In genomic region chr12:6058481-6059161, GRCh38 we compare ENCODE assay signal across 22 cellular contexts.
DNase-seq lines count a peak whose midpoint lies in the region; ATAC-seq, FAIRE-seq and TF ChIP-seq lines count a peak whose summit lies in the region.
"Had no signal": no experiment of that assay in that cellular context is flagged by ENCODE, and none has a peak within 500 bp of the region (broad histone marks: within the 10 kb centered on the region; RNA-seq: fewer than 3 reads in every experiment).

No MANE protein-coding gene starts in this region.

- H2BK5ac ChIP-seq in H1 (ENCODE audit: low read depth, low read length): no peak overlapping the region; the same call in 1 of the 2 replicates

- H3K4me1 Mint-ChIP-seq in IgD-negative memory B cell: no peaks in the 10 kb centered on the region
- no peaks in the 10 kb centered on the region for H3K4me1 Mint-ChIP-seq in T-helper 2 cell treated with Interferon-gamma antibody and Interleukin-4, amounts not matched to agents 5 μg/mL and 100 μg/mL, for 36 hours (ENCODE audit: low read depth)

- H3K4me2 ChIP-seq in H1 (ENCODE audit: insufficient read depth in 1 of 2, low read depth in 2 of 2, low read length in 2 of 2): peak overlapping the region in 1 of 2 experiments; percentile 92; a peak in 1 of 4 replicates

- 0 out of 2 replicates have a peak overlapping the region, but pooled peaks have one; percentile 28 for H2AK5ac ChIP-seq in H1 (ENCODE audit: low read depth, low read length)

- intact Hi-C loops in right lobe of liver (cut with DNase I): no loop called here
- intact Hi-C loops in sigmoid colon (cut with DNase I): no loop called here

- TF ChIP-seq CTCF in H1 (IDR thresholded peaks at IDR 0.05; ENCODE audit: control extremely low read depth in 1 of 3, insufficient read depth in 1 of 3, low read depth in 1 of 3, low read length in 3 of 3) (no peak), right lobe of liver (IDR thresholded peaks at IDR 0.05) (peak in 1 of 4 donors; percentile 12), GM10248 (IDR thresholded peaks at IDR 0.05; ENCODE audit: control extremely low read depth, extremely low read depth, low read depth, missing control alignments) (no peak), sigmoid colon (IDR thresholded peaks at IDR 0.05) (no peak)

- H3K4me1 ChIP-seq in H1 (replicated peaks in 1 of 4; ENCODE audit: control insufficient read depth in 3 of 4, insufficient read depth in 4 of 4, low read length in 3 of 4) (peaks cover 7 to 18% (median 16%) of the 10 kb centered on the region in 4 experiments), right lobe of liver (peaks cover 0 to 32% (median 13%) of the 10 kb centered on the region in 4 donors), sigmoid colon (peaks cover 0 to 13% (median 8%) of the 10 kb centered on the region in 4 donors)

- H2BK20ac ChIP-seq in H1 (ENCODE audit: low read length): peak overlapping the region; percentile 82; the same call in 1 of the 2 replicates

- no peak overlapping the region for H4K8ac ChIP-seq in H1 (ENCODE audit: extremely low read depth, insufficient read depth, low read length)

- H3K9ac ChIP-seq in H1 (replicated peaks in 1 of 4; ENCODE audit: extremely low read depth in 1 of 4, low read depth in 3 of 4, low read length in 3 of 4): no peak overlapping the region; a peak in 1 of 7 replicates

- TF ChIP-seq EP300 in H1 (IDR thresholded peaks at IDR 0.05; ENCODE audit: borderline replicate concordance in 1 of 2, low read depth in 2 of 2, low read length in 2 of 2) (no peak), sigmoid colon (IDR thresholded peaks at IDR 0.05) (no peak)

- H4K20me1 ChIP-seq in H1 (replicated peaks in 1 of 2; ENCODE audit: control insufficient read depth in 1 of 2, insufficient read depth in 2 of 2, low read length in 2 of 2): no peaks in the 10 kb centered on the region

- FAIRE-seq in H1 (lab: Jason Lieb, UNC): no peak
- FAIRE-seq: G401.6, K562 had no signal

- H3K18ac ChIP-seq in H1 (ENCODE audit: extremely low read depth, low read length): no peak overlapping the region; the same call in 1 of the 2 replicates

- ATAC-seq in right lobe of liver: peak; percentile 82 to 88 (median 86)
- ATAC-seq: HCT116, K562, Right ventricle myocardium inferior had no signal

- peak overlapping the region; percentile 90; the same call in 1 of the 2 replicates for H2BK12ac ChIP-seq in H1 (ENCODE audit: low read depth, low read length)

- no peaks in the 10 kb centered on the region for H3K79me2 ChIP-seq in H1 (ENCODE audit: control insufficient read depth in 1 of 2, insufficient read depth in 2 of 2, low read length in 2 of 2)

- peaks cover 8% of the 10 kb centered on the region; the same call in 1 of the 2 replicates for H3K23me2 ChIP-seq in H1 (ENCODE audit: low read depth, low read length)

- TF ChIP-seq POLR2A in H1 (IDR thresholded peaks at IDR 0.05; ENCODE audit: control extremely low read depth in 1 of 2, low read depth in 2 of 2, low read length in 2 of 2) (no peak), right lobe of liver (IDR thresholded peaks at IDR 0.05) (no peak), sigmoid colon (IDR thresholded peaks at IDR 0.05) (no peak)

- H3K4ac ChIP-seq in H1 (replicated peaks; ENCODE audit: insufficient read length, low read depth, low read length): no peak overlapping the region

- no peak overlapping the region for H3K14ac ChIP-seq in H1 (ENCODE audit: insufficient read length)

- H3K36me3 Mint-ChIP-seq in IgD-negative memory B cell: no peaks in the 10 kb centered on the region
- no peaks in the 10 kb centered on the region for H3K36me3 Mint-ChIP-seq in T-helper 2 cell treated with Interferon-gamma antibody and Interleukin-4, amounts not matched to agents 5 μg/mL and 100 μg/mL, for 36 hours (ENCODE audit: low read depth)

- H3K4me3 Mint-ChIP-seq in IgD-negative memory B cell: no peak overlapping the region
- no peak overlapping the region for H3K4me3 Mint-ChIP-seq in T-helper 2 cell treated with Interferon-gamma antibody and Interleukin-4, amounts not matched to agents 5 μg/mL and 100 μg/mL, for 36 hours

- H3K27ac Mint-ChIP-seq in IgD-negative memory B cell: peak overlapping the region in 2 of 3 donors; percentile 16 to 70
- H3K27ac Mint-ChIP-seq in T-helper 2 cell treated with Interferon-gamma antibody and Interleukin-4, amounts not matched to agents 5 μg/mL and 100 μg/mL, for 36 hours: no peak overlapping the region
- H3K27ac Mint-ChIP-seq: CD4-positive, alpha-beta T cell had no signal

- CTCF ChIA-PET in H1 (lab: Charles Lee; ENCODE audit: partially characterized antibody): interaction anchor here (0.6 to 7.1 kb wide), 28 partner anchors 8 to 321 kb away, joined by 3 to 36 read pairs (median 5); no protein-coding TSS in a partner anchor
- CTCF ChIA-PET in GM10248 (lab: Yijun Ruan, JAX): interaction anchor here (1.1 to 1.5 kb wide), 5 partner anchors 10 to 226 kb away, joined by 3 to 5 read pairs (median 4); no protein-coding TSS in a partner anchor

- H2BK15ac ChIP-seq in H1 (ENCODE audit: low read length): 0 out of 2 replicates have a peak overlapping the region, but pooled peaks have one; percentile 61

- H2BK120ac ChIP-seq in H1 (replicated peaks; ENCODE audit: low read depth, low read length): peak overlapping the region; percentile 55

- no peak overlapping the region for H4K91ac ChIP-seq in H1 (replicated peaks; ENCODE audit: insufficient read length, low read length)

- H3K9me3 ChIP-seq in H1 (ENCODE audit: insufficient read depth in 2 of 2, low read depth in 1 of 2, low read length in 1 of 2): no peaks in the 10 kb centered on the region
- H3K9me3 ChIP-seq in right lobe of liver: no peaks in the 10 kb centered on the region
- no peaks in the 10 kb centered on the region for H3K9me3 ChIP-seq in sigmoid colon
- H3K9me3 ChIP-seq: Caco-2, SJSA1 had no signal

- H3K4me3 ChIP-seq in H1 (ENCODE audit: extremely low read depth in 1 of 4, insufficient read depth in 2 of 4, low read depth in 3 of 4, low read length in 4 of 4) (no peak overlapping the region; a peak in 1 of 8 replicates), right lobe of liver (peak overlapping the region in 2 of 3 donors; percentile 11 to 18), sigmoid colon (no peak overlapping the region)
- H3K4me3 ChIP-seq: K562, SJSA1 had no signal

- H3K79me1 ChIP-seq in H1 (ENCODE audit: low read depth, low read length): no peaks in the 10 kb centered on the region

- peaks cover 14% of the 10 kb centered on the region for H3K27me3 Mint-ChIP-seq in IgD-negative memory B cell
- H3K27me3 Mint-ChIP-seq in T-helper 2 cell treated with Interferon-gamma antibody and Interleukin-4, amounts not matched to agents 5 μg/mL and 100 μg/mL, for 36 hours (ENCODE audit: low read depth): peaks cover 16% of the 10 kb centered on the region

- no peak for TF ChIP-seq RAD21 in H1 (IDR thresholded peaks at IDR 0.05 in 1 of 2, conservative IDR thresholded peaks at IDR 0.05 in 1 of 2; ENCODE audit: low read depth in 2 of 2, low read length in 2 of 2)

- 75% methylated on average over 15 of the region's 15 CpGs; no CpG with 5 or more reads in 1 of the 2 experiments for WGBS in H1 (ENCODE audit: extremely low coverage in 1 of 2, insufficient coverage in 1 of 2, insufficient read length in 1 of 2, insufficient replicate concordance in 2 of 2, low coverage in 1 of 2, low lambda C conversion rate in 2 of 2, missing lambda C conversion rate in 1 of 2), 2 experiments
- WGBS in right lobe of liver (ENCODE audit: insufficient coverage, low coverage, low lambda C conversion rate, missing lambda C conversion rate): 61% methylated on average over 7 of the region's 15 CpGs
- WGBS in sigmoid colon, 2 donors: 80 to 88% methylated on average over 15 of the region's 15 CpGs

- no peak overlapping the region for H2AFZ ChIP-seq in H1 (ENCODE audit: low read length)

- DNase-seq in H1 (ENCODE audit: low read depth in 1 of 2, low spot score in 2 of 2): no peak
- peak; percentile 86 to 92 (median 91) for DNase-seq in right lobe of liver
- no peak for DNase-seq in T-helper 2 cell treated with Interferon-gamma antibody and Interleukin-4, amounts not matched to agents 5 μg/mL and 100 μg/mL, for 36 hours (ENCODE audit: low spot score)
- DNase-seq in GM10248 (ENCODE audit: extremely low spot score): no peak
- no peak for DNase-seq in NCI-H524 (lab: John Stamatoyannopoulos, UW)
- DNase-seq in sigmoid colon: no peak
- DNase-seq: Caco-2; CD4-positive, alpha-beta T cell; DND-41; GOT3; NCI-H1092; NCI-H1436; NCI-H187 treated with DMSO at 0.1 percent for 48 hours; NCI-H2107; NCI-H748 treated with DMSO at 0.1 percent for 48 hours; OCI-M1 had no signal

- H4K5ac ChIP-seq in H1 (ENCODE audit: insufficient read length, low read depth, low read length): no peak overlapping the region

- H3K56ac ChIP-seq in H1 (replicated peaks; ENCODE audit: insufficient read length, low read depth, low read length): no peak overlapping the region

- H3K27ac ChIP-seq in H1 (ENCODE audit: low read depth, low read length) (no peak overlapping the region), right lobe of liver (peak overlapping the region; percentile 70 to 94 (median 90)), sigmoid colon (no peak overlapping the region)
- H3K27ac ChIP-seq: SJSA1 had no signal

- H3K36me3 ChIP-seq in H1 (ENCODE audit: control insufficient read depth in 2 of 4, insufficient read depth in 4 of 4, low read length in 3 of 4) (no peaks in the 10 kb centered on the region), right lobe of liver (no peaks in the 10 kb centered on the region), sigmoid colon (no peaks in the 10 kb centered on the region)
- H3K36me3 ChIP-seq: SJSA1 had no signal

- POLR2A ChIA-PET in H1 (lab: Charles Lee; ENCODE audit: partially characterized antibody) (interaction anchor here (1.0 to 1.5 kb wide), 5 partner anchors 21 to 254 kb away, joined by 3 read pairs; no protein-coding TSS in a partner anchor), GM10248 (lab: Yijun Ruan, JAX) (no interaction called here)

- H3K9me3 Mint-ChIP-seq in IgD-negative memory B cell: no peaks in the 10 kb centered on the region
- H3K9me3 Mint-ChIP-seq in T-helper 2 cell treated with Interferon-gamma antibody and Interleukin-4, amounts not matched to agents 5 μg/mL and 100 μg/mL, for 36 hours: no peaks in the 10 kb centered on the region
- H3K9me3 Mint-ChIP-seq: CD4-positive, alpha-beta T cell had no signal

- H3K27me3 ChIP-seq in H1 (replicated peaks in 1 of 4; ENCODE audit: control insufficient read depth in 3 of 4, extremely low read depth in 1 of 4, insufficient read depth in 3 of 4, low read length in 3 of 4) (peaks cover 0 to 16% (median 10%) of the 10 kb centered on the region in 4 experiments; a peak in 5 of 7 replicates), right lobe of liver (no peaks in the 10 kb centered on the region), sigmoid colon (peaks cover 0 to 20% (median 0%) of the 10 kb centered on the region in 3 donors)
- H3K27me3 ChIP-seq: SJSA1 had no signal

- no peak overlapping the region for H3K23ac ChIP-seq in H1 (ENCODE audit: insufficient read length)

TF ChIP-seq in H1, 55 proteins besides CTCF, POLR2A, EP300 and RAD21 (continues in another document):
- TF ChIP-seq YY1 (IDR thresholded peaks at IDR 0.05; ENCODE audit: low read depth, low read length) (no peak), SUZ12 (IDR thresholded peaks at IDR 0.05; ENCODE audit: low read length) (no peak), EGR1 (IDR thresholded peaks at IDR 0.05; ENCODE audit: borderline replicate concordance, low read depth, low read length) (no peak), CBX5 (IDR thresholded peaks at IDR 0.05; ENCODE audit: low read depth, low read length) (no peak), SIX5 (IDR thresholded peaks at IDR 0.05; ENCODE audit: low read depth, low read length) (no peak)

Comparison
In these comparisons a context has a peak if more than half of its experiments do, and no peak if none do; other contexts are left out.
1. DNase-seq: peak in right lobe of liver (3 of 3); none in H1 (0 of 2), T-helper 2 cell treated with Interferon-gamma antibody and Interleukin-4, amounts not matched to agents 5 μg/mL and 100 μg/mL, for 36 hours (single experiment), GM10248 (single experiment), NCI-H524 (0 of 2) and sigmoid colon (single experiment).
2. H3K27ac ChIP-seq: peak in right lobe of liver (3 of 3); none in H1 (single experiment) and sigmoid colon (0 of 4).
3. H3K4me3 ChIP-seq: peak in right lobe of liver (2 of 3); none in H1 (0 of 4) and sigmoid colon (0 of 4).